In genomic region chr12:12456637-12457036, GRCh38 we compare ENCODE assay signal across 12 cellular contexts.
DNase-seq lines count a peak whose midpoint lies in the region; ATAC-seq and TF ChIP-seq lines count a peak whose summit lies in the region.
"Had no signal": no experiment of that assay in that cellular context is flagged by ENCODE, and none has a peak within 500 bp of the region (broad histone marks: within the 10 kb centered on the region; RNA-seq: fewer than 3 reads in every experiment).

No MANE protein-coding gene starts in this region.

- H3K4me2 ChIP-seq in fibroblast of lung (ENCODE audit: extremely low read depth, insufficient read depth, low read length): no peak overlapping the region
- no peak overlapping the region for H3K4me2 ChIP-seq in smooth muscle cell
- H3K4me2 ChIP-seq: PC-9 had no signal

- H3K79me2 ChIP-seq in fibroblast of lung (ENCODE audit: control insufficient read depth, insufficient read depth, low read length): no peaks in the 10 kb centered on the region
- no peaks in the 10 kb centered on the region for H3K79me2 ChIP-seq in smooth muscle cell (ENCODE audit: low read depth)

- H3K36me3 ChIP-seq in breast epithelium: no peaks in the 10 kb centered on the region
- no peaks in the 10 kb centered on the region for H3K36me3 ChIP-seq in fibroblast of lung (ENCODE audit: control insufficient read depth, insufficient read depth, low read length)
- H3K36me3 ChIP-seq in smooth muscle cell (ENCODE audit: low read depth): no peaks in the 10 kb centered on the region

- intact Hi-C loops in MCF 10A (cut with micrococcal nuclease): no loop called here
- intact Hi-C loops in breast epithelium (cut with DNase I; ENCODE audit: low total_unique reads): no loop called here

- no TSS peak for BruUV-seq in MCF 10A (replicated peaks; lab: Mats Ljungman, UMichigan)

- TF ChIP-seq POLR2A in breast epithelium (IDR thresholded peaks at IDR 0.05): no peak

- ATAC-seq in activated T-helper 17 cell treated with anti-CD3 and anti-CD28 coated beads, Interleukin-2, amount 50 U/mL, for 72 hours (replicated peaks): peak; percentile 81
- ATAC-seq: WTC11 had no signal

- no peaks in the 10 kb centered on the region for H3F3A ChIP-seq in smooth muscle cell (ENCODE audit: low read depth)

- H3K27ac ChIP-seq in breast epithelium: no peak overlapping the region
- no peak overlapping the region for H3K27ac ChIP-seq in fibroblast of lung (ENCODE audit: insufficient read depth, low read length)
- peak overlapping the region; percentile 63 for H3K27ac ChIP-seq in temporal lobe (ENCODE audit: low read depth, low read length)
- no peak overlapping the region for H3K27ac ChIP-seq in smooth muscle cell (ENCODE audit: low read depth)
- H3K27ac ChIP-seq: PC-9 had no signal

- H3K36me3 Mint-ChIP-seq in MCF 10A (ENCODE audit: insufficient read depth, unreplicated experiment): no peaks in the 10 kb centered on the region
- peaks cover 13% of the 10 kb centered on the region for H3K36me3 Mint-ChIP-seq in activated T-helper 17 cell treated with anti-CD3 and anti-CD28 coated beads, Interleukin-2, amount 50 U/mL, for 72 hours (ENCODE audit: low read depth)
- H3K36me3 Mint-ChIP-seq: WTC11 had no signal

- peak overlapping the region; percentile 16 for H3K27ac Mint-ChIP-seq in MCF 10A (ENCODE audit: low read depth, unreplicated experiment)
- peak overlapping the region; percentile 97 for H3K27ac Mint-ChIP-seq in activated T-helper 17 cell treated with anti-CD3 and anti-CD28 coated beads, Interleukin-2, amount 50 U/mL, for 72 hours
- H3K27ac Mint-ChIP-seq: WTC11 had no signal

- no peak overlapping the region for H3K9ac ChIP-seq in fibroblast of lung (ENCODE audit: insufficient read depth, low read length)
- H3K9ac ChIP-seq in smooth muscle cell (ENCODE audit: low read depth): no peak overlapping the region

- no peaks in the 10 kb centered on the region for H3K9me3 ChIP-seq in breast epithelium
- H3K9me3 ChIP-seq in fibroblast of lung (ENCODE audit: control insufficient read depth, insufficient read depth, low read depth, low read length): no peaks in the 10 kb centered on the region
- no peaks in the 10 kb centered on the region for H3K9me3 ChIP-seq in smooth muscle cell (replicated peaks; ENCODE audit: low read depth)

- H3K4me3 ChIP-seq in breast epithelium: no peak overlapping the region
- no peak overlapping the region for H3K4me3 ChIP-seq in fibroblast of lung (replicated peaks in 1 of 4; ENCODE audit: control extremely low read depth in 1 of 4, insufficient read depth in 1 of 4, low read depth in 3 of 4, low read length in 4 of 4)
- H3K4me3 ChIP-seq in smooth muscle cell: no peak overlapping the region
- H3K4me3 ChIP-seq: PC-9 had no signal

- no peaks in the 10 kb centered on the region for H4K20me1 ChIP-seq in fibroblast of lung (ENCODE audit: control insufficient read depth, extremely low read depth, insufficient read depth, low read length)
- H4K20me1 ChIP-seq in smooth muscle cell (ENCODE audit: low read depth): no peaks in the 10 kb centered on the region

- H3K4me3 Mint-ChIP-seq in MCF 10A (ENCODE audit: unreplicated experiment): no peak overlapping the region
- peak overlapping the region; percentile 87 for H3K4me3 Mint-ChIP-seq in activated T-helper 17 cell treated with anti-CD3 and anti-CD28 coated beads, Interleukin-2, amount 50 U/mL, for 72 hours
- H3K4me3 Mint-ChIP-seq: WTC11 had no signal

- no peaks in the 10 kb centered on the region for H3K4me1 ChIP-seq in breast epithelium
- no peaks in the 10 kb centered on the region for H3K4me1 ChIP-seq in fibroblast of lung (ENCODE audit: control insufficient read depth, extremely low read depth, insufficient read depth, low read length)
- no peaks in the 10 kb centered on the region for H3K4me1 ChIP-seq in smooth muscle cell (ENCODE audit: low read depth)

- no peaks in the 10 kb centered on the region for H3K27me3 Mint-ChIP-seq in MCF 10A (ENCODE audit: insufficient read depth, unreplicated experiment)
- no peaks in the 10 kb centered on the region for H3K27me3 Mint-ChIP-seq in activated T-helper 17 cell treated with anti-CD3 and anti-CD28 coated beads, Interleukin-2, amount 50 U/mL, for 72 hours

- no peaks in the 10 kb centered on the region for H3K4me1 Mint-ChIP-seq in MCF 10A (ENCODE audit: insufficient read depth, unreplicated experiment)
- peaks cover 42% of the 10 kb centered on the region for H3K4me1 Mint-ChIP-seq in activated T-helper 17 cell treated with anti-CD3 and anti-CD28 coated beads, Interleukin-2, amount 50 U/mL, for 72 hours

- H2AFZ ChIP-seq in fibroblast of lung (ENCODE audit: low read length) (no peak overlapping the region), smooth muscle cell (ENCODE audit: low read depth) (no peak overlapping the region)
- H2AFZ ChIP-seq: PC-9 had no signal

- POLR2A ChIA-PET in MCF 10A (lab: Yijun Ruan, JAX): interaction anchor here (0.6 to 3.5 kb wide), 8 partner anchors 9 to 143 kb away, joined by 3 to 19 read pairs (median 6); partner anchors contain the start of gene BORCS5

- 81% methylated on average over 5 of the region's 5 CpGs for WGBS in smooth muscle cell (ENCODE audit: low lambda C conversion rate)

- no peak for TF ChIP-seq CTCF in MCF 10A (IDR thresholded peaks at IDR 0.05; ENCODE audit: unreplicated experiment)
- TF ChIP-seq CTCF in breast epithelium (IDR thresholded peaks at IDR 0.05): no peak
- TF ChIP-seq CTCF in fibroblast of lung (conservative IDR thresholded peaks at IDR 0.05 in 1 of 2, IDR thresholded peaks at IDR 0.05 in 1 of 2; ENCODE audit: low read depth in 1 of 2, low read length in 2 of 2): no peak
- no peak for TF ChIP-seq CTCF in smooth muscle cell (IDR thresholded peaks at IDR 0.05; ENCODE audit: borderline replicate concordance, insufficient read depth, poor library complexity, severe bottlenecking)

- DNase-seq in MCF 10A (ENCODE audit: unreplicated experiment) (peak; percentile 48), breast epithelium (ENCODE audit: low spot score in 2 of 2) (no peak), fibroblast of lung (ENCODE audit: low read depth in 2 of 2) (peak; percentile 47 to 54), NCI-H1436 (lab: John Stamatoyannopoulos, UW) (no peak), smooth muscle cell (lab: John Stamatoyannopoulos, UW; ENCODE audit: unreplicated experiment) (no peak), hypothalamus (lab: John Stamatoyannopoulos, UW) (no peak)
- DNase-seq: head of caudate nucleus, NCI-H2081, PC-9 had no signal

- H3K27me3 ChIP-seq in breast epithelium (no peaks in the 10 kb centered on the region), fibroblast of lung (ENCODE audit: control insufficient read depth, insufficient read depth, low read length) (no peaks in the 10 kb centered on the region), smooth muscle cell (ENCODE audit: low read depth) (no peaks in the 10 kb centered on the region)

- CTCF ChIA-PET in MCF 10A (lab: Yijun Ruan, JAX): interaction anchor here (2.2 kb wide), 1 partner anchor 10 kb away, joined by 7 read pairs; no protein-coding TSS in a partner anchor

- no peaks in the 10 kb centered on the region for H3K9me3 Mint-ChIP-seq in MCF 10A (ENCODE audit: unreplicated experiment)
- H3K9me3 Mint-ChIP-seq in activated T-helper 17 cell treated with anti-CD3 and anti-CD28 coated beads, Interleukin-2, amount 50 U/mL, for 72 hours: no peaks in the 10 kb centered on the region
- H3K9me3 Mint-ChIP-seq: WTC11 had no signal

Comparison
In these comparisons a context has a peak if more than half of its experiments do, and no peak if none do; other contexts are left out.
1. DNase-seq: peak in MCF 10A (single experiment) and fibroblast of lung (2 of 2); none in breast epithelium (0 of 2), NCI-H1436 (single experiment), smooth muscle cell (single experiment) and hypothalamus (0 of 51).